ENCODE assay signal across 1 cellular context in genomic region chr12:27305673-27306504, GRCh38.
TF ChIP-seq lines count a peak whose summit lies in the region.

No MANE protein-coding gene starts in this region.

TF ChIP-seq in GM12878, 131 proteins besides CTCF, POLR2A, EP300 and RAD21 (continued from another document and continues in another):
- TF ChIP-seq ZNF592 (IDR thresholded peaks at IDR 0.05) (0 out of 2 replicates have a peak, but pooled peaks have one; percentile 28), HSF1 (IDR thresholded peaks at IDR 0.05; ENCODE audit: low read depth, low read length) (no peak), RELB (IDR thresholded peaks at IDR 0.05; ENCODE audit: low read depth) (no peak), YBX1 (IDR thresholded peaks at IDR 0.05) (no peak), WRNIP1 (IDR thresholded peaks at IDR 0.05; ENCODE audit: borderline replicate concordance, low read depth, low read length) (no peak), TCF3 (IDR thresholded peaks at IDR 0.05; ENCODE audit: borderline replicate concordance, insufficient read depth, low read depth, low read length) (no peak), STAT3 (IDR thresholded peaks at IDR 0.05; ENCODE audit: low read depth, low read length) (no peak), ATF3 (IDR thresholded peaks at IDR 0.05; ENCODE audit: borderline replicate concordance, extremely low read depth, low read depth, low read length) (no peak), TCF12 (IDR thresholded peaks at IDR 0.05; ENCODE audit: low read depth, low read length) (no peak), BMI1 (IDR thresholded peaks at IDR 0.05; ENCODE audit: borderline replicate concordance) (no peak), ATF7 (IDR thresholded peaks at IDR 0.05; ENCODE audit: low read depth) (peak; percentile 80), PBX3 (IDR thresholded peaks at IDR 0.05; ENCODE audit: insufficient replicate concordance, low read depth, low read length) (no peak), ZBED1 (IDR thresholded peaks at IDR 0.05; ENCODE audit: borderline replicate concordance) (no peak), IKZF2 (IDR thresholded peaks at IDR 0.05) (no peak), ZNF384 (IDR thresholded peaks at IDR 0.05; ENCODE audit: borderline replicate concordance, low read depth, low read length) (peak; percentile 76), ZNF687 (IDR thresholded peaks at IDR 0.05) (no peak), CREM (IDR thresholded peaks at IDR 0.05; ENCODE audit: low read depth) (no peak), TAF1 (IDR thresholded peaks at IDR 0.05; ENCODE audit: borderline replicate concordance, low read depth, low read length) (no peak), PKNOX1 (IDR thresholded peaks at IDR 0.05) (no peak), KDM1A (IDR thresholded peaks at IDR 0.05; ENCODE audit: borderline replicate concordance) (no peak), USF1 (IDR thresholded peaks at IDR 0.05; ENCODE audit: borderline replicate concordance, extremely low read length, insufficient read depth, low read depth, low read length) (no peak), CBX3 (IDR thresholded peaks at IDR 0.05; ENCODE audit: borderline replicate concordance, low read depth) (no peak), IRF5 (IDR thresholded peaks at IDR 0.05; ENCODE audit: borderline replicate concordance) (no peak), CBX5 (IDR thresholded peaks at IDR 0.05; ENCODE audit: low read depth) (no peak), CHD2 (IDR thresholded peaks at IDR 0.05; ENCODE audit: borderline replicate concordance, low read depth, low read length) (no peak), ZNF24 (IDR thresholded peaks at IDR 0.05) (no peak), ZSCAN29 (IDR thresholded peaks at IDR 0.05) (no peak), CUX1 (IDR thresholded peaks at IDR 0.05; ENCODE audit: insufficient replicate concordance, low read depth, low read length) (no peak), RCOR1 (conservative IDR thresholded peaks at IDR 0.05; ENCODE audit: low read depth, low read length) (no peak), PAX8 (IDR thresholded peaks at IDR 0.05) (no peak), GATAD2B (conservative IDR thresholded peaks at IDR 0.05; ENCODE audit: low read depth) (no peak)
